Comparison of ENCODE assay signal across 2 cellular contexts in the genomic region with DNA sequence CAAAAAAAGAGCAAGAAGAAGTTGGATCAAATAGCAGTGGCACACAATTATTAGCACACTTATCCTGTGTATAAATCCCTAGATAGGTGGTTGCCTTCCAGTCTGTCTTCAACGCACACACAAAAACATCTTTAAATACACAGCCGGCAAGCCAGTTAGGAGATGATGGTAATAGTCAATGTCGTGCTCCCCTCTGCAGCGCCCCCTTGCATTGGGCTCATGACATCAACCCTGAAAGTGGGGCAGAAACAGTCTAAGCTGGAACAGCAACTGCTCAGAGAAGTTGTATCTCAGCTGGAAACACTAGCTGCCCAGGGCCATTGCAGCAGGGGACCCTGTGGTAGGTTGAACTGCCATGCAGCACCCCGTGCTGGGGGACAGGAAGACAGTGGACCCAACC.
TF ChIP-seq lines count a peak whose summit lies in the region.

No MANE protein-coding gene starts in this region.

TF ChIP-seq in HCT116, 20 proteins besides CTCF, POLR2A, EP300 and RAD21 (continued from another document):
- TF ChIP-seq, protein P1, sequence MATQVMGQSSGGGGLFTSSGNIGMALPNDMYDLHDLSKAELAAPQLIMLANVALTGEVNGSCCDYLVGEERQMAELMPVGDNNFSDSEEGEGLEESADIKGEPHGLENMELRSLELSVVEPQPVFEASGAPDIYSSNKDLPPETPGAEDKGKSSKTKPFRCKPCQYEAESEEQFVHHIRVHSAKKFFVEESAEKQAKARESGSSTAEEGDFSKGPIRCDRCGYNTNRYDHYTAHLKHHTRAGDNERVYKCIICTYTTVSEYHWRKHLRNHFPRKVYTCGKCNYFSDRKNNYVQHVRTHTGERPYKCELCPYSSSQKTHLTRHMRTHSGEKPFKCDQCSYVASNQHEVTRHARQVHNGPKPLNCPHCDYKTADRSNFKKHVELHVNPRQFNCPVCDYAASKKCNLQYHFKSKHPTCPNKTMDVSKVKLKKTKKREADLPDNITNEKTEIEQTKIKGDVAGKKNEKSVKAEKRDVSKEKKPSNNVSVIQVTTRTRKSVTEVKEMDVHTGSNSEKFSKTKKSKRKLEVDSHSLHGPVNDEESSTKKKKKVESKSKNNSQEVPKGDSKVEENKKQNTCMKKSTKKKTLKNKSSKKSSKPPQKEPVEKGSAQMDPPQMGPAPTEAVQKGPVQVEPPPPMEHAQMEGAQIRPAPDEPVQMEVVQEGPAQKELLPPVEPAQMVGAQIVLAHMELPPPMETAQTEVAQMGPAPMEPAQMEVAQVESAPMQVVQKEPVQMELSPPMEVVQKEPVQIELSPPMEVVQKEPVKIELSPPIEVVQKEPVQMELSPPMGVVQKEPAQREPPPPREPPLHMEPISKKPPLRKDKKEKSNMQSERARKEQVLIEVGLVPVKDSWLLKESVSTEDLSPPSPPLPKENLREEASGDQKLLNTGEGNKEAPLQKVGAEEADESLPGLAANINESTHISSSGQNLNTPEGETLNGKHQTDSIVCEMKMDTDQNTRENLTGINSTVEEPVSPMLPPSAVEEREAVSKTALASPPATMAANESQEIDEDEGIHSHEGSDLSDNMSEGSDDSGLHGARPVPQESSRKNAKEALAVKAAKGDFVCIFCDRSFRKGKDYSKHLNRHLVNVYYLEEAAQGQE (IDR thresholded peaks at IDR 0.05; ENCODE audit: low read depth): no peak
- TF ChIP-seq, protein P2, sequence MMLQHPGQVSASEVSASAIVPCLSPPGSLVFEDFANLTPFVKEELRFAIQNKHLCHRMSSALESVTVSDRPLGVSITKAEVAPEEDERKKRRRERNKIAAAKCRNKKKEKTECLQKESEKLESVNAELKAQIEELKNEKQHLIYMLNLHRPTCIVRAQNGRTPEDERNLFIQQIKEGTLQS (IDR thresholded peaks at IDR 0.05): no peak
- no peak for TF ChIP-seq CEBPB (IDR thresholded peaks at IDR 0.05; ENCODE audit: low read depth)
- TF ChIP-seq CBX3 (IDR thresholded peaks at IDR 0.05; ENCODE audit: low read depth): no peak
- TF ChIP-seq SIN3A (IDR thresholded peaks at IDR 0.05; ENCODE audit: low read depth): no peak
- TF ChIP-seq YY1 (IDR thresholded peaks at IDR 0.05; ENCODE audit: extremely low read depth, insufficient replicate concordance, low read depth, low read length): no peak
- TF ChIP-seq EZH2 (IDR thresholded peaks at IDR 0.05): no peak
- TF ChIP-seq, protein P3, sequence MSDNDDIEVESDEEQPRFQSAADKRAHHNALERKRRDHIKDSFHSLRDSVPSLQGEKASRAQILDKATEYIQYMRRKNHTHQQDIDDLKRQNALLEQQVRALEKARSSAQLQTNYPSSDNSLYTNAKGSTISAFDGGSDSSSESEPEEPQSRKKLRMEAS (IDR thresholded peaks at IDR 0.05): no peak
- no peak for TF ChIP-seq SRF (IDR thresholded peaks at IDR 0.05; ENCODE audit: low read depth)
- no peak for TF ChIP-seq EGR1 (IDR thresholded peaks at IDR 0.05; ENCODE audit: low read depth)
- no peak for TF ChIP-seq JUND (IDR thresholded peaks at IDR 0.05)
- TF ChIP-seq FOSL1 (IDR thresholded peaks at IDR 0.05; ENCODE audit: low read depth): no peak
- TF ChIP-seq POLR2AphosphoS5 (IDR thresholded peaks at IDR 0.05; ENCODE audit: low read depth, low read length): no peak
- TF ChIP-seq TCF7L2 (IDR thresholded peaks at IDR 0.05; ENCODE audit: borderline replicate concordance, extremely low read depth, insufficient read depth, insufficient read length): no peak
- TF ChIP-seq, protein P4, sequence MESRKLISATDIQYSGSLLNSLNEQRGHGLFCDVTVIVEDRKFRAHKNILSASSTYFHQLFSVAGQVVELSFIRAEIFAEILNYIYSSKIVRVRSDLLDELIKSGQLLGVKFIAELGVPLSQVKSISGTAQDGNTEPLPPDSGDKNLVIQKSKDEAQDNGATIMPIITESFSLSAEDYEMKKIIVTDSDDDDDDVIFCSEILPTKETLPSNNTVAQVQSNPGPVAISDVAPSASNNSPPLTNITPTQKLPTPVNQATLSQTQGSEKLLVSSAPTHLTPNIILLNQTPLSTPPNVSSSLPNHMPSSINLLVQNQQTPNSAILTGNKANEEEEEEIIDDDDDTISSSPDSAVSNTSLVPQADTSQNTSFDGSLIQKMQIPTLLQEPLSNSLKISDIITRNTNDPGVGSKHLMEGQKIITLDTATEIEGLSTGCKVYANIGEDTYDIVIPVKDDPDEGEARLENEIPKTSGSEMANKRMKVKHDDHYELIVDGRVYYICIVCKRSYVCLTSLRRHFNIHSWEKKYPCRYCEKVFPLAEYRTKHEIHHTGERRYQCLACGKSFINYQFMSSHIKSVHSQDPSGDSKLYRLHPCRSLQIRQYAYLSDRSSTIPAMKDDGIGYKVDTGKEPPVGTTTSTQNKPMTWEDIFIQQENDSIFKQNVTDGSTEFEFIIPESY (IDR thresholded peaks at IDR 0.05; ENCODE audit: extremely low read depth, insufficient replicate concordance, low read length): no peak
TF ChIP-seq in HCT116: peak in this region for 0.

TF ChIP-seq in WTC11, 78 proteins besides CTCF, POLR2A, EP300 and RAD21 (continued from another document):
- TF ChIP-seq, protein P5, sequence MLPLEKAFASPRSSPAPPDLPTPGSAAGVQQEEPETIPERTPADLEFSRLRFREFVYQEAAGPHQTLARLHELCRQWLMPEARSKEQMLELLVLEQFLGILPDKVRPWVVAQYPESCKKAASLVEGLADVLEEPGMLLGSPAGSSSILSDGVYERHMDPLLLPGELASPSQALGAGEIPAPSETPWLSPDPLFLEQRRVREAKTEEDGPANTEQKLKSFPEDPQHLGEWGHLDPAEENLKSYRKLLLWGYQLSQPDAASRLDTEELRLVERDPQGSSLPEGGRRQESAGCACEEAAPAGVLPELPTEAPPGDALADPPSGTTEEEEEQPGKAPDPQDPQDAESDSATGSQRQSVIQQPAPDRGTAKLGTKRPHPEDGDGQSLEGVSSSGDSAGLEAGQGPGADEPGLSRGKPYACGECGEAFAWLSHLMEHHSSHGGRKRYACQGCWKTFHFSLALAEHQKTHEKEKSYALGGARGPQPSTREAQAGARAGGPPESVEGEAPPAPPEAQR (CRISPR knock-in tag; IDR thresholded peaks at IDR 0.05): no peak
- TF ChIP-seq CREB1 (CRISPR knock-in tag; IDR thresholded peaks at IDR 0.05): no peak
- TF ChIP-seq, protein P6, sequence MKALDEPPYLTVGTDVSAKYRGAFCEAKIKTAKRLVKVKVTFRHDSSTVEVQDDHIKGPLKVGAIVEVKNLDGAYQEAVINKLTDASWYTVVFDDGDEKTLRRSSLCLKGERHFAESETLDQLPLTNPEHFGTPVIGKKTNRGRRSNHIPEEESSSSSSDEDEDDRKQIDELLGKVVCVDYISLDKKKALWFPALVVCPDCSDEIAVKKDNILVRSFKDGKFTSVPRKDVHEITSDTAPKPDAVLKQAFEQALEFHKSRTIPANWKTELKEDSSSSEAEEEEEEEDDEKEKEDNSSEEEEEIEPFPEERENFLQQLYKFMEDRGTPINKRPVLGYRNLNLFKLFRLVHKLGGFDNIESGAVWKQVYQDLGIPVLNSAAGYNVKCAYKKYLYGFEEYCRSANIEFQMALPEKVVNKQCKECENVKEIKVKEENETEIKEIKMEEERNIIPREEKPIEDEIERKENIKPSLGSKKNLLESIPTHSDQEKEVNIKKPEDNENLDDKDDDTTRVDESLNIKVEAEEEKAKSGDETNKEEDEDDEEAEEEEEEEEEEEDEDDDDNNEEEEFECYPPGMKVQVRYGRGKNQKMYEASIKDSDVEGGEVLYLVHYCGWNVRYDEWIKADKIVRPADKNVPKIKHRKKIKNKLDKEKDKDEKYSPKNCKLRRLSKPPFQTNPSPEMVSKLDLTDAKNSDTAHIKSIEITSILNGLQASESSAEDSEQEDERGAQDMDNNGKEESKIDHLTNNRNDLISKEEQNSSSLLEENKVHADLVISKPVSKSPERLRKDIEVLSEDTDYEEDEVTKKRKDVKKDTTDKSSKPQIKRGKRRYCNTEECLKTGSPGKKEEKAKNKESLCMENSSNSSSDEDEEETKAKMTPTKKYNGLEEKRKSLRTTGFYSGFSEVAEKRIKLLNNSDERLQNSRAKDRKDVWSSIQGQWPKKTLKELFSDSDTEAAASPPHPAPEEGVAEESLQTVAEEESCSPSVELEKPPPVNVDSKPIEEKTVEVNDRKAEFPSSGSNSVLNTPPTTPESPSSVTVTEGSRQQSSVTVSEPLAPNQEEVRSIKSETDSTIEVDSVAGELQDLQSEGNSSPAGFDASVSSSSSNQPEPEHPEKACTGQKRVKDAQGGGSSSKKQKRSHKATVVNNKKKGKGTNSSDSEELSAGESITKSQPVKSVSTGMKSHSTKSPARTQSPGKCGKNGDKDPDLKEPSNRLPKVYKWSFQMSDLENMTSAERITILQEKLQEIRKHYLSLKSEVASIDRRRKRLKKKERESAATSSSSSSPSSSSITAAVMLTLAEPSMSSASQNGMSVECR (CRISPR knock-in tag; IDR thresholded peaks at IDR 0.05; ENCODE audit: borderline replicate concordance): no peak
- TF ChIP-seq OVOL2 (CRISPR knock-in tag; IDR thresholded peaks at IDR 0.05; ENCODE audit: borderline replicate concordance): no peak
